16 cellular contexts compared by ENCODE assay signal in genomic region chr7:39971924-39972323, GRCh38. TPM values are rescaled to one million over a fixed set of nuclear protein-coding genes. Genes with fewer than 3 reads are reported as not detected.
A peak's percentile ranks its signal among the peaks of the same experiment; 100 is the strongest.
DNase-seq lines count a peak whose midpoint lies in the region; ATAC-seq and TF ChIP-seq lines count a peak whose summit lies in the region.
"Had no signal": no experiment of that assay in that cellular context is flagged by ENCODE, and none has a peak within 500 bp of the region (broad histone marks: within the 10 kb centered on the region; RNA-seq: fewer than 3 reads in every experiment).

No MANE protein-coding gene starts in this region.

- no peak for TF ChIP-seq EP300 in sigmoid colon (IDR thresholded peaks at IDR 0.05)

- H3K36me3 Mint-ChIP-seq in activated naive CD4-positive, alpha-beta T cell treated with anti-CD3 and anti-CD28 coated beads, Interleukin-2, amount 50 U/mL, for 24 hours = peaks cover 7% of the 10 kb centered on the region
- H3K36me3 Mint-ChIP-seq in activated naive CD4-positive, alpha-beta T cell treated with anti-CD3 and anti-CD28 coated beads, Interleukin-2, amount 50 U/mL, for 72 hours = peaks cover 0 to 11% of the 10 kb centered on the region in 2 donors

- H3K27ac Mint-ChIP-seq in activated naive CD4-positive, alpha-beta T cell treated with anti-CD3 and anti-CD28 coated beads, Interleukin-2, amount 50 U/mL, for 24 hours = peak overlapping the region; percentile 47
- H3K27ac Mint-ChIP-seq in activated naive CD4-positive, alpha-beta T cell treated with anti-CD3 and anti-CD28 coated beads, Interleukin-2, amount 50 U/mL, for 72 hours = no peak overlapping the region

- peaks cover 75% of the 10 kb centered on the region for H3K4me1 Mint-ChIP-seq in activated naive CD4-positive, alpha-beta T cell treated with anti-CD3 and anti-CD28 coated beads, Interleukin-2, amount 50 U/mL, for 24 hours

- no peak for TF ChIP-seq CTCF in thyroid gland (IDR thresholded peaks at IDR 0.05)
- TF ChIP-seq CTCF in esophagus squamous epithelium (IDR thresholded peaks at IDR 0.05) = no peak
- TF ChIP-seq CTCF in sigmoid colon (IDR thresholded peaks at IDR 0.05) = no peak

- no peak overlapping the region for H3K4me3 Mint-ChIP-seq in activated naive CD4-positive, alpha-beta T cell treated with anti-CD3 and anti-CD28 coated beads, Interleukin-2, amount 50 U/mL, for 24 hours

- ATAC-seq in activated naive CD4-positive, alpha-beta T cell treated with anti-CD3 and anti-CD28 coated beads, Interleukin-2, amount 50 U/mL, for 72 hours = no peak
- ATAC-seq in GM21619 (IDR thresholded peaks at IDR 0.05; ENCODE audit: unreplicated experiment) (peak; percentile 52), HG03558 (IDR thresholded peaks at IDR 0.05; ENCODE audit: extremely low read depth, unreplicated experiment) (peak; percentile 47)
- ATAC-seq: body of pancreas; sciatic nerve; stimulated activated naive CD8-positive, alpha-beta T cell treated with anti-CD3 and anti-CD28 coated beads, Interleukin-15, Interleukin-2, amounts not matched to agents 100 U/mL and 50 U/mL, for 24 hours had no signal

- H3K4me3 ChIP-seq in thyroid gland (replicated peaks in 1 of 3) (no peak overlapping the region), esophagus squamous epithelium (no peak overlapping the region), sigmoid colon (no peak overlapping the region)
- H3K4me3 ChIP-seq: body of pancreas, lung, SK-N-MC had no signal

- DNase-seq in activated naive CD4-positive, alpha-beta T cell treated with anti-CD3 and anti-CD28 coated beads, Interleukin-2, amount 50 U/mL, for 72 hours (ENCODE audit: low spot score in 2 of 2) = no peak
- DNase-seq in thyroid gland (no peak), esophagus squamous epithelium (lab: John Stamatoyannopoulos, UW) (no peak), sigmoid colon (no peak)
- no peak for DNase-seq in stimulated activated CD4-positive, alpha-beta T cell treated with anti-CD3 and anti-CD28 coated beads, Interleukin-2, amount 100 ng/mL, for 48 hours
- DNase-seq: body of pancreas; HCEC 1CT; NCI-H2227 treated with DMSO at 0.1 percent for 48 hours; stimulated activated naive CD8-positive, alpha-beta T cell treated with anti-CD3 and anti-CD28 coated beads, Interleukin-15, Interleukin-2, amounts not matched to agents 100 U/mL and 50 U/mL, for 24 hours had no signal

- no peaks in the 10 kb centered on the region for H3K9me3 Mint-ChIP-seq in activated naive CD4-positive, alpha-beta T cell treated with anti-CD3 and anti-CD28 coated beads, Interleukin-2, amount 50 U/mL, for 24 hours
- H3K9me3 Mint-ChIP-seq in activated naive CD4-positive, alpha-beta T cell treated with anti-CD3 and anti-CD28 coated beads, Interleukin-2, amount 50 U/mL, for 72 hours = no peaks in the 10 kb centered on the region

- H3K36me3 ChIP-seq in thyroid gland (no peaks in the 10 kb centered on the region), esophagus squamous epithelium (no peaks in the 10 kb centered on the region), sigmoid colon (no peaks in the 10 kb centered on the region)

- TF ChIP-seq POLR2A in thyroid gland (IDR thresholded peaks at IDR 0.05) = no peak
- TF ChIP-seq POLR2A in esophagus squamous epithelium (IDR thresholded peaks at IDR 0.05) = no peak
- no peak for TF ChIP-seq POLR2A in sigmoid colon (IDR thresholded peaks at IDR 0.05)

- H3K27ac ChIP-seq in thyroid gland = peak overlapping the region; percentile 9 to 90 (median 90)
- no peak overlapping the region for H3K27ac ChIP-seq in esophagus squamous epithelium
- no peak overlapping the region for H3K27ac ChIP-seq in sigmoid colon
- H3K27ac ChIP-seq: 22Rv1, body of pancreas, SK-N-MC had no signal

- WGBS in thyroid gland, 2 donors = 42 to 43% methylated on average over 3 of the region's 3 CpGs
- 50 to 61% methylated on average over 3 of the region's 3 CpGs for WGBS in esophagus squamous epithelium, 2 donors
- 55 to 81% methylated on average over 3 of the region's 3 CpGs for WGBS in sigmoid colon, 2 donors

- intact Hi-C loops in thyroid gland (cut with DNase I) = no loop called here
- intact Hi-C loops in esophagus squamous epithelium (cut with DNase I) = no loop called here
- intact Hi-C loops in sigmoid colon (cut with DNase I) = no loop called here

- no peaks in the 10 kb centered on the region for H3K27me3 Mint-ChIP-seq in activated naive CD4-positive, alpha-beta T cell treated with anti-CD3 and anti-CD28 coated beads, Interleukin-2, amount 50 U/mL, for 24 hours

- no peaks in the 10 kb centered on the region for H3K27me3 ChIP-seq in thyroid gland
- H3K27me3 ChIP-seq in esophagus squamous epithelium = no peaks in the 10 kb centered on the region
- no peaks in the 10 kb centered on the region for H3K27me3 ChIP-seq in sigmoid colon
- H3K27me3 ChIP-seq: body of pancreas had no signal

- peaks cover 55 to 59% of the 10 kb centered on the region in 2 donors for H3K4me1 ChIP-seq in thyroid gland
- H3K4me1 ChIP-seq in esophagus squamous epithelium = peaks cover 3 to 78% (median 8%) of the 10 kb centered on the region in 3 donors
- H3K4me1 ChIP-seq in sigmoid colon = peaks cover 0 to 48% (median 37%) of the 10 kb centered on the region in 4 donors

- H3K9me3 ChIP-seq in thyroid gland (no peaks in the 10 kb centered on the region), esophagus squamous epithelium (no peaks in the 10 kb centered on the region), sigmoid colon (no peaks in the 10 kb centered on the region)
- H3K9me3 ChIP-seq: body of pancreas had no signal

RNA-seq across cellular contexts. Expression of gene CDK13, which starts 21.9 kb away (rescaled TPM):
- 10 to 100 TPM; 37.6 to 41.3 TPM for total RNA-seq in activated naive CD4-positive, alpha-beta T cell treated with anti-CD3 and anti-CD28 coated beads, Interleukin-2, amount 50 U/mL, for 72 hours
- 100 to 1,000 TPM; 131 to 191 (median 141) TPM for total RNA-seq in thyroid gland
- 10 to 100 TPM; 46.0 to 99.8 (median 66.0) TPM for total RNA-seq in esophagus squamous epithelium
- total RNA-seq in sigmoid colon = 10 to 100 TPM; 63.8 to 80.0 (median 71.6) TPM
- polyA plus RNA-seq in sigmoid colon = 10 to 100 TPM in 2 of 3 donors, 1 to 10 TPM in 1; 8.4 to 20.8 (median 13.2) TPM

Comparison
In these comparisons a context has a peak if more than half of its experiments do, and no peak if none do; other contexts are left out.
1. ATAC-seq: peak in GM21619 (single experiment) and HG03558 (single experiment); none in activated naive CD4-positive, alpha-beta T cell treated with anti-CD3 and anti-CD28 coated beads, Interleukin-2, amount 50 U/mL, for 72 hours (0 of 2).
2. H3K27ac ChIP-seq: peak in thyroid gland (3 of 3); none in esophagus squamous epithelium (0 of 4) and sigmoid colon (0 of 4).